In genomic region chr4:14022428-14022827, GRCh38 we compare ENCODE assay signal across 25 cellular contexts.
DNase-seq lines count a peak whose midpoint lies in the region; ATAC-seq, FAIRE-seq and TF ChIP-seq lines count a peak whose summit lies in the region.
"Had no signal": no experiment of that assay in that cellular context is flagged by ENCODE, and none has a peak within 500 bp of the region (broad histone marks: within the 10 kb centered on the region; RNA-seq: fewer than 3 reads in every experiment).

No MANE protein-coding gene starts in this region.

- no peak for ATAC-seq in GM21423 (IDR thresholded peaks at IDR 0.05; ENCODE audit: unreplicated experiment)

- POLR2A ChIA-PET in A673 (lab: Charles Lee; ENCODE audit: low non-redundant PET), result no interaction called here

- intact Hi-C loops in A673 (cut with micrococcal nuclease; ENCODE audit: unreplicated experiment) (no loop called here), CD14-positive monocyte (cut with micrococcal nuclease) (no loop called here)

- H3K27me3 Mint-ChIP-seq in CD14-positive monocyte (ENCODE audit: low read depth in 3 of 3) (peaks cover 0 to 2% (median 1%) of the 10 kb centered on the region in 3 donors), endodermal cell (ENCODE audit: insufficient read depth) (no peaks in the 10 kb centered on the region)
- H3K27me3 Mint-ChIP-seq: CD8-positive, alpha-beta memory T cell had no signal

- DNase-seq in A673 (ENCODE audit: low spot score) (peak; percentile 9), HK-2 (ENCODE audit: unreplicated experiment) (peak; percentile 15), astrocyte of the hippocampus (ENCODE audit: low read depth, low spot score) (peak; percentile 9), iris pigment epithelial cell (ENCODE audit: low read depth) (peak; percentile 68), D721Med (ENCODE audit: insufficient read length, low spot score) (no peak), CD14-positive monocyte (ENCODE audit: low spot score) (no peak), endodermal cell (no peak)
- DNase-seq: ACHN; activated effector memory CD4-positive, alpha-beta T cell treated with anti-CD3 and anti-CD28 coated beads, Interleukin-2, amount 50 U/mL, for 16 hours; anterior cingulate cortex; CD8-positive, alpha-beta memory T cell; DND-41; hippocampal formation; kidney; midbrain; NCI-H1694; retina; SIG-M5; stimulated activated CD4-positive, alpha-beta T cell treated with anti-CD3 and anti-CD28 coated beads, Interleukin-15, amount 100 ng/mL, for 24 hours; stimulated activated naive CD4-positive, alpha-beta T cell; trophoblast cell had no signal

- H3K9me3 Mint-ChIP-seq in CD14-positive monocyte (peaks cover 0 to 6% (median 2%) of the 10 kb centered on the region in 7 donors), endodermal cell (no peaks in the 10 kb centered on the region)

- no peak for FAIRE-seq in D721Med (lab: Jason Lieb, UNC)
- FAIRE-seq: HTR-8/SVneo, kidney had no signal

- H3K4me1 Mint-ChIP-seq in CD14-positive monocyte (peaks cover 4% of the 10 kb centered on the region), endodermal cell (peaks cover 19% of the 10 kb centered on the region)
- H3K4me1 Mint-ChIP-seq: CD8-positive, alpha-beta memory T cell had no signal

- BruUV-seq in A673 (replicated peaks; lab: Mats Ljungman, UMichigan), result no TSS peak

- H3K4me3 Mint-ChIP-seq in CD14-positive monocyte, result no peak overlapping the region
- H3K4me3 Mint-ChIP-seq in endodermal cell, result no peak overlapping the region
- H3K4me3 Mint-ChIP-seq: CD8-positive, alpha-beta memory T cell; T-helper 1 cell treated with Interleukin-12 subunit alpha and Interleukin-12 subunit beta and Interleukin-4 antibody, amounts not matched to agents 30 μg/mL and 1 μg/mL, for 36 hours had no signal

- H3K36me3 Mint-ChIP-seq in CD14-positive monocyte (no peaks in the 10 kb centered on the region), endodermal cell (ENCODE audit: low read depth) (no peaks in the 10 kb centered on the region)
- H3K36me3 Mint-ChIP-seq: CD8-positive, alpha-beta memory T cell had no signal

- H3K4me3 ChIP-seq in A673 (ENCODE audit: low read depth, low read length, poor library complexity, severe bottlenecking) (no peak overlapping the region), endodermal cell (ENCODE audit: low read length) (no peak overlapping the region)

- H3K9ac ChIP-seq in endodermal cell (ENCODE audit: extremely low read depth, low read length, poor library complexity, severe bottlenecking), result no peak overlapping the region

- H3K9me3 ChIP-seq in A673 (ENCODE audit: low read depth, low read length, poor library complexity, severe bottlenecking) (no peaks in the 10 kb centered on the region), endodermal cell (ENCODE audit: control insufficient read depth, low read length) (no peaks in the 10 kb centered on the region)

- H3K27me3 ChIP-seq in A673 (replicated peaks; ENCODE audit: insufficient read depth, low read depth, low read length, poor library complexity) (no peaks in the 10 kb centered on the region), endodermal cell (ENCODE audit: control insufficient read depth, insufficient read depth, low read length, poor library complexity, severe bottlenecking) (no peaks in the 10 kb centered on the region)

- TF ChIP-seq CTCF in A673 (conservative IDR thresholded peaks at IDR 0.05; ENCODE audit: low read depth, low read length), result no peak
- no peak for TF ChIP-seq CTCF in D721Med (IDR thresholded peaks at IDR 0.05; ENCODE audit: insufficient read depth, missing control alignments)
- TF ChIP-seq CTCF in CD14-positive monocyte (IDR thresholded peaks at IDR 0.05), result no peak
- no peak for TF ChIP-seq CTCF in endodermal cell (conservative IDR thresholded peaks at IDR 0.05)

- 63 to 65% methylated on average over 1 of the region's 1 CpG for WGBS in endodermal cell (ENCODE audit: insufficient coverage in 1 of 2, insufficient read length in 1 of 2), 2 experiments

- no peaks in the 10 kb centered on the region for H3K36me3 ChIP-seq in A673 (ENCODE audit: insufficient read depth, low read length, poor library complexity, severe bottlenecking)
- H3K36me3 ChIP-seq in endodermal cell (ENCODE audit: control insufficient read depth, insufficient read depth, low read length), result no peaks in the 10 kb centered on the region

- peaks cover 13% of the 10 kb centered on the region for H3K4me1 ChIP-seq in A673 (ENCODE audit: insufficient read depth, low read length, poor library complexity, severe bottlenecking)
- no peaks in the 10 kb centered on the region for H3K4me1 ChIP-seq in endodermal cell (ENCODE audit: control insufficient read depth, insufficient read depth, low read length)

- H3K27ac ChIP-seq in A673 (ENCODE audit: low read depth, low read length, poor library complexity, severe bottlenecking) (no peak overlapping the region), endodermal cell (ENCODE audit: low read depth, low read length) (no peak overlapping the region)
- H3K27ac ChIP-seq: epithelial cell of prostate had no signal

- CTCF ChIA-PET in A673 (lab: Charles Lee), result no interaction called here

- no peak overlapping the region for H3K27ac Mint-ChIP-seq in CD14-positive monocyte
- no peak overlapping the region for H3K27ac Mint-ChIP-seq in endodermal cell
- H3K27ac Mint-ChIP-seq: CD8-positive, alpha-beta memory T cell; T-helper 1 cell treated with Interleukin-12 subunit alpha and Interleukin-12 subunit beta and Interleukin-4 antibody, amounts not matched to agents 30 μg/mL and 1 μg/mL, for 36 hours had no signal

Comparison
In these comparisons a context has a peak if more than half of its experiments do, and no peak if none do; other contexts are left out.
1. DNase-seq: peak in A673 (single experiment), HK-2 (single experiment), astrocyte of the hippocampus (single experiment) and iris pigment epithelial cell (single experiment); none in D721Med (single experiment), CD14-positive monocyte (single experiment) and endodermal cell (single experiment).